In the genomic region with DNA sequence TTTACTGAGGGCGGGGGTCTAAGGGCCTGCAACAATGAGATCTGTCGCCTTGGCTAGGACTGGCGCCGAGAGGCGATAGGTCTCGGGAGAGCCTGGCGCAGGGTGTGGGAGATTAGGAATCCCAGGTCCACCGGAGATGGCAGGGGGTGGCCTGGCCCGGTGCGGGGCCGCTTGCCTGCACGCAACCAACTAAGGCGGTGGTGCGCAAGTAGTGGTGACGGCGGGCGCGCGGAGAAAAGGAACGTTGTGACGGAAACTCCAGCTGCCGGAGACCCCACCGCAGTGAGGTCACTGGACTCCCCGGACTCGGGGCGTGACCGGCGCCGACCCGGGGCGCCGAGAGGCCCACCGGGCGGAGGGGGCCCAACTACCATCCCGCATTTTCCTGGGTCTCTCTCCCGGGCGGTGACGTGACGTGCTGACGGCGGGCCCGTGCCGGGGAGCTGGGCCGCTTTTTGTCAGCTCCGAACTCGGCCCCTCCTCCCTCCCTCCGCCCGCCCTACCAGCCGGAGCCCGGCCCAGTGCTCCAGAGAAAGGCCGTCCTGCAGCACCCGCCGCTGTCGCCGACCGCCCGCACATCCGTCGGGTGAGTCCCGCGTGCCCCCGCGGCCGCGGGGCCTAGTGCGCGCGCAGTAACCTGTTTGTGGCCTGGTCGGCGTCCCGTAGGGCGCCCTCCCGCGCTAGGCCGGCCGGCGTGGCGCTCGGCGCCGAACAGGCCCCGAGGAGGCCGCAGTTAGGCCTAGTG, we compare ENCODE assay signal across 1 cellular context.
TF ChIP-seq lines count a peak whose summit lies in the region.

A gene (plus strand): TSS at position 521 of the 745 bp plus-strand sequence. CDS start 18,556 bp downstream, outside the sequence.

TF ChIP-seq in HepG2, 621 proteins besides CTCF, POLR2A, EP300 and RAD21 (continued from another document and continues in another):
- TF ChIP-seq, protein P1, sequence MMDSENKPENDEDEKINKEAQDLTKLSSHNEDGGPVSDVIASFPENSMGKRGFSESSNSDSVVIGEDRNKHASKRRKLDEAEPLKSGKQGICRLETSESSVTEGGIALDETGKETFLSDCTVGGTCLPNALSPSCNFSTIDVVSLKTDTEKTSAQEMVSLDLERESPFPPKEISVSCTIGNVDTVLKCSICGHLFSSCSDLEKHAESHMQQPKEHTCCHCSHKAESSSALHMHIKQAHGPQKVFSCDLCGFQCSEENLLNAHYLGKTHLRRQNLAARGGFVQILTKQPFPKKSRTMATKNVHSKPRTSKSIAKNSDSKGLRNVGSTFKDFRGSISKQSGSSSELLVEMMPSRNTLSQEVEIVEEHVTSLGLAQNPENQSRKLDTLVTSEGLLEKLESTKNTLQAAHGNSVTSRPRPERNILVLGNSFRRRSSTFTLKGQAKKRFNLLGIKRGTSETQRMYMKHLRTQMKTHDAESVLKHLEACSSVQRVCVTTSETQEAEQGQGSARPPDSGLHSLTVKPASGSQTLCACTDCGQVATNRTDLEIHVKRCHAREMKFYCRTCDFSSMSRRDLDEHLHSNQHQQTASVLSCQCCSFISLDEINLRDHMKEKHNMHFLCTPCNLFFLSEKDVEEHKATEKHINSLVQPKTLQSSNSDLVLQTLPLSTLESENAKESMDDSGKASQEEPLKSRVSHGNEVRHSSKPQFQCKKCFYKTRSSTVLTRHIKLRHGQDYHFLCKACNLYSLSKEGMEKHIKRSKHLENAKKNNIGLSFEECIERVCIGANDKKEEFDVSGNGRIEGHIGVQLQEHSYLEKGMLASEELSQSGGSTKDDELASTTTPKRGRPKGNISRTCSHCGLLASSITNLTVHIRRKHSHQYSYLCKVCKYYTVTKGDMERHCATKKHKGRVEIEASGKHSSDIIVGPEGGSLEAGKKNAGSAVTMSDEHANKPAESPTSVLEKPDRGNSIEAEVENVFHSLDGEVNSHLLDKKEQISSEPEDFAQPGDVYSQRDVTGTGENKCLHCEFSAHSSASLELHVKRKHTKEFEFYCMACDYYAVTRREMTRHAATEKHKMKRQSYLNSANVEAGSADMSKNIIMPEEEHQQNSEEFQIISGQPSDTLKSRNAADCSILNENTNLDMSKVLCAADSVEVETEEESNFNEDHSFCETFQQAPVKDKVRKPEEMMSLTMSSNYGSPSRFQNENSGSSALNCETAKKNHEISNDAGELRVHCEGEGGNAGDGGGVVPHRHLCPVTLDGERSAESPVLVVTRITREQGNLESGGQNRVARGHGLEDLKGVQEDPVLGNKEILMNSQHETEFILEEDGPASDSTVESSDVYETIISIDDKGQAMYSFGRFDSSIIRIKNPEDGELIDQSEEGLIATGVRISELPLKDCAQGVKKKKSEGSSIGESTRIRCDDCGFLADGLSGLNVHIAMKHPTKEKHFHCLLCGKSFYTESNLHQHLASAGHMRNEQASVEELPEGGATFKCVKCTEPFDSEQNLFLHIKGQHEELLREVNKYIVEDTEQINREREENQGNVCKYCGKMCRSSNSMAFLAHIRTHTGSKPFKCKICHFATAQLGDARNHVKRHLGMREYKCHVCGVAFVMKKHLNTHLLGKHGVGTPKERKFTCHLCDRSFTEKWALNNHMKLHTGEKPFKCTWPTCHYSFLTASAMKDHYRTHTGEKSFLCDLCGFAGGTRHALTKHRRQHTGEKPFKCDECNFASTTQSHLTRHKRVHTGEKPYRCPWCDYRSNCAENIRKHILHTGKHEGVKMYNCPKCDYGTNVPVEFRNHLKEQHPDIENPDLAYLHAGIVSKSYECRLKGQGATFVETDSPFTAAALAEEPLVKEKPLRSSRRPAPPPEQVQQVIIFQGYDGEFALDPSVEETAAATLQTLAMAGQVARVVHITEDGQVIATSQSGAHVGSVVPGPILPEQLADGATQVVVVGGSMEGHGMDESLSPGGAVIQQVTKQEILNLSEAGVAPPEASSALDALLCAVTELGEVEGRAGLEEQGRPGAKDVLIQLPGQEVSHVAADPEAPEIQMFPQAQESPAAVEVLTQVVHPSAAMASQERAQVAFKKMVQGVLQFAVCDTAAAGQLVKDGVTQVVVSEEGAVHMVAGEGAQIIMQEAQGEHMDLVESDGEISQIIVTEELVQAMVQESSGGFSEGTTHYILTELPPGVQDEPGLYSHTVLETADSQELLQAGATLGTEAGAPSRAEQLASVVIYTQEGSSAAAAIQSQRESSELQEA (CRISPR knock-in tag; IDR thresholded peaks at IDR 0.05; ENCODE audit: not compliant biosample characterization) = peak; percentile 27
- TF ChIP-seq HNRNPLL (IDR thresholded peaks at IDR 0.05; ENCODE audit: low read depth, low read length, poor library complexity, severe bottlenecking) (peak; percentile 78), KMT2A (CRISPR knock-in tag; IDR thresholded peaks at IDR 0.05) (0 out of 2 replicates have a peak, but pooled peaks have one; percentile 29), RXRA (CRISPR knock-in tag; IDR thresholded peaks at IDR 0.05) (peak; percentile 46; the same call in 1 of the 2 replicates), KMT2B (CRISPR knock-in tag; IDR thresholded peaks at IDR 0.05) (peak; percentile 13; the same call in 1 of the 2 replicates), POLR2G (IDR thresholded peaks at IDR 0.05; ENCODE audit: low read depth, low read length) (no peak), KLF12 (CRISPR knock-in tag; IDR thresholded peaks at IDR 0.05; ENCODE audit: borderline replicate concordance) (0 out of 2 replicates have a peak, but pooled peaks have one; percentile 6), DMAP1 (CRISPR knock-in tag; IDR thresholded peaks at IDR 0.05) (peak; percentile 3; the same call in 1 of the 2 replicates), ZBTB21 (CRISPR knock-in tag; IDR thresholded peaks at IDR 0.05) (peak; percentile 75), ZNF567 (CRISPR knock-in tag; IDR thresholded peaks at IDR 0.05; ENCODE audit: borderline replicate concordance) (no peak), HOXA3 (CRISPR knock-in tag; IDR thresholded peaks at IDR 0.05) (peak; percentile 64), GLI4 (CRISPR knock-in tag; IDR thresholded peaks at IDR 0.05; ENCODE audit: borderline replicate concordance) (0 out of 2 replicates have a peak, but pooled peaks have one; percentile 20), MTF2 (CRISPR knock-in tag; IDR thresholded peaks at IDR 0.05; ENCODE audit: borderline replicate concordance) (no peak), ZNF883 (CRISPR knock-in tag; IDR thresholded peaks at IDR 0.05; ENCODE audit: not compliant biosample characterization) (peak; percentile 47), ZNF12 (CRISPR knock-in tag; IDR thresholded peaks at IDR 0.05) (peak; percentile 19; the same call in 1 of the 2 replicates), SOX5 (CRISPR knock-in tag; IDR thresholded peaks at IDR 0.05; ENCODE audit: borderline replicate concordance) (no peak), ZNF292 (CRISPR knock-in tag; IDR thresholded peaks at IDR 0.05; ENCODE audit: borderline replicate concordance, low read depth) (0 out of 2 replicates have a peak, but pooled peaks have one; percentile 31), HNRNPL (IDR thresholded peaks at IDR 0.05; ENCODE audit: low read depth, low read length) (no peak), SAP130 (CRISPR knock-in tag; IDR thresholded peaks at IDR 0.05; ENCODE audit: low read depth) (0 out of 2 replicates have a peak, but pooled peaks have one; percentile 4)
- TF ChIP-seq, protein P2, sequence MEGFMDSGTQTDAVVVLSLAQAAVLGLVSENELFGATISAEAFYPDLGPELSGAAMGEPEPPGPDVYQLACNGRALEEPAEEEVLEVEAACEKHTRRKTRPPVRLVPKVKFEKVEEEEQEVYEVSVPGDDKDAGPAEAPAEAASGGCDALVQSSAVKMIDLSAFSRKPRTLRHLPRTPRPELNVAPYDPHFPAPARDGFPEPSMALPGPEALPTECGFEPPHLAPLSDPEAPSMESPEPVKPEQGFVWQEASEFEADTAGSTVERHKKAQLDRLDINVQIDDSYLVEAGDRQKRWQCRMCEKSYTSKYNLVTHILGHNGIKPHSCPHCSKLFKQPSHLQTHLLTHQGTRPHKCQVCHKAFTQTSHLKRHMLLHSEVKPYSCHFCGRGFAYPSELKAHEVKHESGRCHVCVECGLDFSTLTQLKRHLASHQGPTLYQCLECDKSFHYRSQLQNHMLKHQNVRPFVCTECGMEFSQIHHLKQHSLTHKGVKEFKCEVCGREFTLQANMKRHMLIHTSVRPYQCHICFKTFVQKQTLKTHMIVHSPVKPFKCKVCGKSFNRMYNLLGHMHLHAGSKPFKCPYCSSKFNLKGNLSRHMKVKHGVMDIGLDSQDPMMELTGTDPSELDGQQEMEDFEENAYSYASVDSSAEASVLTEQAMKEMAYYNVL (CRISPR knock-in tag; IDR thresholded peaks at IDR 0.05; ENCODE audit: borderline replicate concordance) = no peak
- TF ChIP-seq, protein P3, sequence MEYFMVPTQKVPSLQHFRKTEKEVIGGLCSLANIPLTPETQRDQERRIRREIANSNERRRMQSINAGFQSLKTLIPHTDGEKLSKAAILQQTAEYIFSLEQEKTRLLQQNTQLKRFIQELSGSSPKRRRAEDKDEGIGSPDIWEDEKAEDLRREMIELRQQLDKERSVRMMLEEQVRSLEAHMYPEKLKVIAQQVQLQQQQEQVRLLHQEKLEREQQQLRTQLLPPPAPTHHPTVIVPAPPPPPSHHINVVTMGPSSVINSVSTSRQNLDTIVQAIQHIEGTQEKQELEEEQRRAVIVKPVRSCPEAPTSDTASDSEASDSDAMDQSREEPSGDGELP (IDR thresholded peaks at IDR 0.05; ENCODE audit: borderline replicate concordance, low read depth) = no peak
- TF ChIP-seq, protein P4, sequence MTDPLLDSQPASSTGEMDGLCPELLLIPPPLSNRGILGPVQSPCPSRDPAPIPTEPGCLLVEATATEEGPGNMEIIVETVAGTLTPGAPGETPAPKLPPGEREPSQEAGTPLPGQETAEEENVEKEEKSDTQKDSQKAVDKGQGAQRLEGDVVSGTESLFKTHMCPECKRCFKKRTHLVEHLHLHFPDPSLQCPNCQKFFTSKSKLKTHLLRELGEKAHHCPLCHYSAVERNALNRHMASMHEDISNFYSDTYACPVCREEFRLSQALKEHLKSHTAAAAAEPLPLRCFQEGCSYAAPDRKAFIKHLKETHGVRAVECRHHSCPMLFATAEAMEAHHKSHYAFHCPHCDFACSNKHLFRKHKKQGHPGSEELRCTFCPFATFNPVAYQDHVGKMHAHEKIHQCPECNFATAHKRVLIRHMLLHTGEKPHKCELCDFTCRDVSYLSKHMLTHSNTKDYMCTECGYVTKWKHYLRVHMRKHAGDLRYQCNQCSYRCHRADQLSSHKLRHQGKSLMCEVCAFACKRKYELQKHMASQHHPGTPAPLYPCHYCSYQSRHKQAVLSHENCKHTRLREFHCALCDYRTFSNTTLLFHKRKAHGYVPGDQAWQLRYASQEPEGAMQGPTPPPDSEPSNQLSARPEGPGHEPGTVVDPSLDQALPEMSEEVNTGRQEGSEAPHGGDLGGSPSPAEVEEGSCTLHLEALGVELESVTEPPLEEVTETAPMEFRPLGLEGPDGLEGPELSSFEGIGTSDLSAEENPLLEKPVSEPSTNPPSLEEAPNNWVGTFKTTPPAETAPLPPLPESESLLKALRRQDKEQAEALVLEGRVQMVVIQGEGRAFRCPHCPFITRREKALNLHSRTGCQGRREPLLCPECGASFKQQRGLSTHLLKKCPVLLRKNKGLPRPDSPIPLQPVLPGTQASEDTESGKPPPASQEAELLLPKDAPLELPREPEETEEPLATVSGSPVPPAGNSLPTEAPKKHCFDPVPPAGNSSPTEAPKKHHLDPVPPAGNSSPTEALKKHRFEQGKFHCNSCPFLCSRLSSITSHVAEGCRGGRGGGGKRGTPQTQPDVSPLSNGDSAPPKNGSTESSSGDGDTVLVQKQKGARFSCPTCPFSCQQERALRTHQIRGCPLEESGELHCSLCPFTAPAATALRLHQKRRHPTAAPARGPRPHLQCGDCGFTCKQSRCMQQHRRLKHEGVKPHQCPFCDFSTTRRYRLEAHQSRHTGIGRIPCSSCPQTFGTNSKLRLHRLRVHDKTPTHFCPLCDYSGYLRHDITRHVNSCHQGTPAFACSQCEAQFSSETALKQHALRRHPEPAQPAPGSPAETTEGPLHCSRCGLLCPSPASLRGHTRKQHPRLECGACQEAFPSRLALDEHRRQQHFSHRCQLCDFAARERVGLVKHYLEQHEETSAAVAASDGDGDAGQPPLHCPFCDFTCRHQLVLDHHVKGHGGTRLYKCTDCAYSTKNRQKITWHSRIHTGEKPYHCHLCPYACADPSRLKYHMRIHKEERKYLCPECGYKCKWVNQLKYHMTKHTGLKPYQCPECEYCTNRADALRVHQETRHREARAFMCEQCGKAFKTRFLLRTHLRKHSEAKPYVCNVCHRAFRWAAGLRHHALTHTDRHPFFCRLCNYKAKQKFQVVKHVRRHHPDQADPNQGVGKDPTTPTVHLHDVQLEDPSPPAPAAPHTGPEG (CRISPR knock-in tag; IDR thresholded peaks at IDR 0.05) = peak; percentile 41; the same call in 1 of the 2 replicates
- TF ChIP-seq, protein P5, sequence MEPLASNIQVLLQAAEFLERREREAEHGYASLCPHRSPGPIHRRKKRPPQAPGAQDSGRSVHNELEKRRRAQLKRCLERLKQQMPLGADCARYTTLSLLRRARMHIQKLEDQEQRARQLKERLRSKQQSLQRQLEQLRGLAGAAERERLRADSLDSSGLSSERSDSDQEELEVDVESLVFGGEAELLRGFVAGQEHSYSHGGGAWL (CRISPR knock-in tag; IDR thresholded peaks at IDR 0.05) = 0 out of 2 replicates have a peak, but pooled peaks have one; percentile 43
- TF ChIP-seq, protein P6, sequence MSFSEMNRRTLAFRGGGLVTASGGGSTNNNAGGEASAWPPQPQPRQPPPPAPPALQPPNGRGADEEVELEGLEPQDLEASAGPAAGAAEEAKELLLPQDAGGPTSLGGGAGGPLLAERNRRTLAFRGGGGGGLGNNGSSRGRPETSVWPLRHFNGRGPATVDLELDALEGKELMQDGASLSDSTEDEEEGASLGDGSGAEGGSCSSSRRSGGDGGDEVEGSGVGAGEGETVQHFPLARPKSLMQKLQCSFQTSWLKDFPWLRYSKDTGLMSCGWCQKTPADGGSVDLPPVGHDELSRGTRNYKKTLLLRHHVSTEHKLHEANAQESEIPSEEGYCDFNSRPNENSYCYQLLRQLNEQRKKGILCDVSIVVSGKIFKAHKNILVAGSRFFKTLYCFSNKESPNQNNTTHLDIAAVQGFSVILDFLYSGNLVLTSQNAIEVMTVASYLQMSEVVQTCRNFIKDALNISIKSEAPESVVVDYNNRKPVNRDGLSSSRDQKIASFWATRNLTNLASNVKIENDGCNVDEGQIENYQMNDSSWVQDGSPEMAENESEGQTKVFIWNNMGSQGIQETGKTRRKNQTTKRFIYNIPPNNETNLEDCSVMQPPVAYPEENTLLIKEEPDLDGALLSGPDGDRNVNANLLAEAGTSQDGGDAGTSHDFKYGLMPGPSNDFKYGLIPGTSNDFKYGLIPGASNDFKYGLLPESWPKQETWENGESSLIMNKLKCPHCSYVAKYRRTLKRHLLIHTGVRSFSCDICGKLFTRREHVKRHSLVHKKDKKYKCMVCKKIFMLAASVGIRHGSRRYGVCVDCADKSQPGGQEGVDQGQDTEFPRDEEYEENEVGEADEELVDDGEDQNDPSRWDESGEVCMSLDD (CRISPR knock-in tag; IDR thresholded peaks at IDR 0.05; ENCODE audit: borderline replicate concordance) = no peak
